ENCODE assay signal across 24 cellular contexts in genomic region chr1:54170961-54171460, GRCh38. TPM values are rescaled to one million over a fixed set of nuclear protein-coding genes. Genes with fewer than 3 reads are reported as not detected.
"Had no signal": no experiment of that assay in that cellular context is flagged by ENCODE, and none has a peak within 500 bp of the region (broad histone marks: within the 10 kb centered on the region; RNA-seq: fewer than 3 reads in every experiment).

No MANE protein-coding gene starts in this region.

- H3K4me3 Mint-ChIP-seq: brain; central memory CD8-positive, alpha-beta T cell; immature natural killer cell; stimulated activated effector memory CD8-positive, alpha-beta T cell treated with anti-CD3 and anti-CD28 coated beads, Interleukin-12 subunit alpha, Interleukin-12 subunit beta, amount 100 ng/mL, for 72 hours had no signal

- H3K27ac ChIP-seq: coronary artery, heart left ventricle, left ventricle myocardium inferior, neutrophil, pancreas, testis, upper lobe of left lung had no signal

- ATAC-seq: heart left ventricle; pancreas; sciatic nerve; stimulated activated effector memory CD8-positive, alpha-beta T cell treated with anti-CD3 and anti-CD28 coated beads, Interleukin-12 subunit alpha, Interleukin-12 subunit beta, amount 100 ng/mL, for 72 hours had no signal

- H3K4me1 ChIP-seq: heart left ventricle, left ventricle myocardium inferior, pancreas, testis, upper lobe of left lung had no signal

- H3K36me3 Mint-ChIP-seq: brain; stimulated activated effector memory CD8-positive, alpha-beta T cell treated with anti-CD3 and anti-CD28 coated beads, Interleukin-12 subunit alpha, Interleukin-12 subunit beta, amount 100 ng/mL, for 72 hours had no signal

- H3K9me3 ChIP-seq: heart left ventricle, left ventricle myocardium inferior, neutrophil, pancreas, SK-N-SH, testis, upper lobe of left lung had no signal

- H3K27ac Mint-ChIP-seq: brain; immature natural killer cell; stimulated activated effector memory CD8-positive, alpha-beta T cell treated with anti-CD3 and anti-CD28 coated beads, Interleukin-12 subunit alpha, Interleukin-12 subunit beta, amount 100 ng/mL, for 72 hours had no signal

- H3K9me3 Mint-ChIP-seq: brain; central memory CD8-positive, alpha-beta T cell; immature natural killer cell; stimulated activated effector memory CD8-positive, alpha-beta T cell treated with anti-CD3 and anti-CD28 coated beads, Interleukin-12 subunit alpha, Interleukin-12 subunit beta, amount 100 ng/mL, for 72 hours had no signal

- H3K4me2 ChIP-seq: SK-N-SH, smooth muscle cell had no signal

- H3K27me3 Mint-ChIP-seq: central memory CD8-positive, alpha-beta T cell had no signal

- H3K27me3 ChIP-seq: heart left ventricle, neutrophil, pancreas, testis, upper lobe of left lung had no signal

- H3K36me3 ChIP-seq: left ventricle myocardium inferior, neutrophil, pancreas, upper lobe of left lung had no signal

- H3K4me1 Mint-ChIP-seq: central memory CD8-positive, alpha-beta T cell; immature natural killer cell; stimulated activated effector memory CD8-positive, alpha-beta T cell treated with anti-CD3 and anti-CD28 coated beads, Interleukin-12 subunit alpha, Interleukin-12 subunit beta, amount 100 ng/mL, for 72 hours had no signal

- H3K4me3 ChIP-seq: coronary artery, heart left ventricle, left ventricle myocardium inferior, pancreas, smooth muscle cell, testis, upper lobe of left lung had no signal

- DNase-seq: activated CD4-positive, alpha-beta T cell treated with anti-CD3 and anti-CD28 coated beads, Interleukin-2, amount 50 U/mL, for 1 hour; activated CD4-positive, CD25-positive, alpha-beta regulatory T cell; activated naive CD4-positive, alpha-beta T cell; erythroblast; heart left ventricle; immature natural killer cell; kidney glomerular epithelial cell; left ventricle myocardium inferior; pancreas; SK-N-SH; stimulated activated CD4-positive, alpha-beta T cell treated with anti-CD3 and anti-CD28 coated beads, Interleukin-4, amount 100 ng/mL, for 24 hours; T1000; testis; upper lobe of left lung had no signal

- H3K9ac ChIP-seq: SK-N-SH had no signal

RNA-seq across cellular contexts. Expression of gene CDCP2, which starts 18.2 kb away (rescaled TPM):
- total RNA-seq: frontal cortex, left ventricle myocardium inferior, myocyte, pulmonary artery endothelial cell, smooth muscle cell, upper lobe of left lung had no signal
- polyA plus RNA-seq: heart left ventricle, immature natural killer cell, pancreas, SK-N-SH, smooth muscle cell had no signal
